1 cellular context compared by ENCODE assay signal in genomic region chr6:157732416-157733161, GRCh38.
TF ChIP-seq lines count a peak whose summit lies in the region.

No MANE protein-coding gene starts in this region.

TF ChIP-seq in HepG2, 621 proteins besides CTCF, POLR2A, EP300 and RAD21 (continued from another document and continues in another):
- no peak for TF ChIP-seq KIAA2018 (CRISPR knock-in tag; IDR thresholded peaks at IDR 0.05; ENCODE audit: borderline replicate concordance)
- TF ChIP-seq MEIS2 (CRISPR knock-in tag; IDR thresholded peaks at IDR 0.05) = peak; percentile 48; the same call in 1 of the 2 replicates
- no peak for TF ChIP-seq USF2 (IDR thresholded peaks at IDR 0.05; ENCODE audit: low read depth, low read length)
- TF ChIP-seq USF2 (CRISPR knock-in tag; IDR thresholded peaks at IDR 0.05; ENCODE audit: borderline replicate concordance) = no peak
- peak; percentile 25; the same call in 1 of the 2 replicates for TF ChIP-seq ZNF331 (CRISPR knock-in tag; IDR thresholded peaks at IDR 0.05)
- 0 out of 2 replicates have a peak, but pooled peaks have one; percentile 4 for TF ChIP-seq GABPB1 (CRISPR knock-in tag; IDR thresholded peaks at IDR 0.05)
- no peak for TF ChIP-seq SNRNP70 (IDR thresholded peaks at IDR 0.05; ENCODE audit: low read depth, low read length)
- no peak for TF ChIP-seq HNF1A (IDR thresholded peaks at IDR 0.05; ENCODE audit: low read depth)
- peak; percentile 19; the same call in 1 of the 2 replicates for TF ChIP-seq HNF1A (CRISPR knock-in tag; IDR thresholded peaks at IDR 0.05; ENCODE audit: borderline replicate concordance)
- TF ChIP-seq SMYD3 (CRISPR knock-in tag; IDR thresholded peaks at IDR 0.05) = 0 out of 2 replicates have a peak, but pooled peaks have one; percentile 49
- no peak for TF ChIP-seq U2AF2 (IDR thresholded peaks at IDR 0.05; ENCODE audit: low read depth, low read length)
- TF ChIP-seq, protein P1, sequence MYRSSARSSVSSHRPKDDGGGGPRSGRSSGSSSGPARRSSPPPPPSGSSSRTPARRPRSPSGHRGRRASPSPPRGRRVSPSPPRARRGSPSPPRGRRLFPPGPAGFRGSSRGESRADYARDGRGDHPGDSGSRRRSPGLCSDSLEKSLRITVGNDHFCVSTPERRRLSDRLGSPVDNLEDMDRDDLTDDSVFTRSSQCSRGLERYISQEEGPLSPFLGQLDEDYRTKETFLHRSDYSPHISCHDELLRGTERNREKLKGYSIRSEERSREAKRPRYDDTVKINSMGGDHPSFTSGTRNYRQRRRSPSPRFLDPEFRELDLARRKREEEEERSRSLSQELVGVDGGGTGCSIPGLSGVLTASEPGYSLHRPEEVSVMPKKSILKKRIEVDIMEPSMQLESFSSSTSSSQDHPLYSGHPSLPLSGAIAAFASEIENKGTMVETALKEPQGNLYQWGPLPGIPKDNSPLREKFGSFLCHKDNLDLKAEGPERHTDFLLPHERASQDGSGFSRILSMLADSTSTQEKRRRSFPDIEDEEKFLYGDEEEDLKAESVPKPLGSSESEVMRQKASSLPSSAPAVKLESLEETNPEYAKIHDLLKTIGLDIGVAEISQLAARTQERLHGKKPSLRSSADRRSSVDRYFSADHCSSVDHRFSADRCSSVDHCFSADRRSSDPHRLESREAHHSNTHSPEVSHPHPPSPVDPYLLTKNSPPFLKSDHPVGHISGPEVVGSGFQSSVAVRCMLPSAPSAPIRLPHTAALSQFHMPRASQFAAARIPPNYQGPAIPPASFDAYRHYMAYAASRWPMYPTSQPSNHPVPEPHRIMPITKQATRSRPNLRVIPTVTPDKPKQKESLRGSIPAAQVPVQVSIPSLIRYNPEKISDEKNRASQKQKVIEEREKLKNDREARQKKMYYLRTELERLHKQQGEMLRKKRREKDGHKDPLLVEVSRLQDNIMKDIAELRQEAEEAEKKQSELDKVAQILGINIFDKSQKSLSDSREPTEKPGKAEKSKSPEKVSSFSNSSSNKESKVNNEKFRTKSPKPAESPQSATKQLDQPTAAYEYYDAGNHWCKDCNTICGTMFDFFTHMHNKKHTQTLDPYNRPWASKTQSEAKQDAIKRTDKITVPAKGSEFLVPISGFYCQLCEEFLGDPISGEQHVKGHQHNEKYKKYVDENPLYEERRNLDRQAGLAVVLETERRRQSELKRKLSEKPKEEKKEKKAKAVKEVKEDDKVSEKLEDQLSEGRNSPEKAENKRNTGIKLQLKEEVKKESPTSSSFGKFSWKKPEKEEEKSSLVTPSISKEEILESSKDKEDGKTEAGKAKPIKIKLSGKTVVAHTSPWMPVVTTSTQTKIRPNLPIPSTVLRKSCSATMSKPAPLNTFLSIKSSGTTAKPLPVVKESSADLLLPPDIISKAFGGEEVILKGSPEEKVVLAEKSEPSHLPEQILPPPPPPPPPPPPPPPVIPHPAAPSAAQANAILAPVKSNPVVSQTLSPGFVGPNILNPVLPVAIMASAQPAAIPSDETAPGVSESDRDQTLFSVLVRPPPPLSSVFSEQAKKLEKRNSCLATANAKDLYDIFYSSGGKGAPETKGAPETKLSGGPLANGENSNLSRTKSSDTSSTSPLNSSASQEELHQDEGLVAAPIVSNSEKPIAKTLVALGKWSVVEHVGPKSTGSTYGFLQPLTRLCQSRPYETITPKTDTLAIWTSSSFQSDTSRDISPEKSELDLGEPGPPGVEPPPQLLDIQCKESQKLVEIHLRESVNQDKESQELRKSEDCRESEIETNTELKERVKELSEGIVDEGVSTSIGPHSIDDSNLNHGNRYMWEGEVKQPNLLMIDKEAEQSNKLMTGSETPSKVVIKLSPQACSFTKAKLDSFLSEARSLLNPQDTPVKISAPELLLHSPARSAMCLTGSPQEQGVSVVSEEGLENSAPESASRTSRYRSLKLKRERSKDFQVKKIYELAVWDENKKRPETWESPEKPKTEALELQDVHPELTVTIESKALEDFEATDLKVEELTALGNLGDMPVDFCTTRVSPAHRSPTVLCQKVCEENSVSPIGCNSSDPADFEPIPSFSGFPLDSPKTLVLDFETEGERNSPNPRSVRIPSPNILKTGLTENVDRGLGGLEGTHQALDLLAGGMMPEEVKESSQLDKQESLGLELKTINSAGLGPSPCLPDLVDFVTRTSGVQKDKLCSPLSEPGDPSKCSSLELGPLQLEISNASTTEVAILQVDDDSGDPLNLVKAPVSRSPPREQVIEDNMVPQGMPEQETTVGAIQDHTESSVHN (CRISPR knock-in tag; IDR thresholded peaks at IDR 0.05) = no peak
- TF ChIP-seq NAIF1 (CRISPR knock-in tag; IDR thresholded peaks at IDR 0.05; ENCODE audit: borderline replicate concordance) = peak; percentile 54; the same call in 1 of the 2 replicates
- TF ChIP-seq ZNF160 (CRISPR knock-in tag; IDR thresholded peaks at IDR 0.05) = no peak
- TF ChIP-seq TCF7 (IDR thresholded peaks at IDR 0.05; ENCODE audit: low read depth) = no peak
- TF ChIP-seq REL (CRISPR knock-in tag; conservative IDR thresholded peaks at IDR 0.05) = no peak
- TF ChIP-seq RFXANK (CRISPR knock-in tag; IDR thresholded peaks at IDR 0.05) = no peak
- TF ChIP-seq RELA (CRISPR knock-in tag; IDR thresholded peaks at IDR 0.05) = peak; percentile 32; the same call in 1 of the 2 replicates
- 0 out of 2 replicates have a peak, but pooled peaks have one; percentile 8 for TF ChIP-seq STAG1 (CRISPR knock-in tag; IDR thresholded peaks at IDR 0.05)
- 0 out of 2 replicates have a peak, but pooled peaks have one; percentile 5 for TF ChIP-seq ZNF556 (CRISPR knock-in tag; IDR thresholded peaks at IDR 0.05; ENCODE audit: borderline replicate concordance)
- no peak for TF ChIP-seq HIVEP1 (CRISPR knock-in tag; IDR thresholded peaks at IDR 0.05)
- 0 out of 2 replicates have a peak, but pooled peaks have one; percentile 26 for TF ChIP-seq ZNF572 (CRISPR knock-in tag; IDR thresholded peaks at IDR 0.05)
- TF ChIP-seq, protein P2, sequence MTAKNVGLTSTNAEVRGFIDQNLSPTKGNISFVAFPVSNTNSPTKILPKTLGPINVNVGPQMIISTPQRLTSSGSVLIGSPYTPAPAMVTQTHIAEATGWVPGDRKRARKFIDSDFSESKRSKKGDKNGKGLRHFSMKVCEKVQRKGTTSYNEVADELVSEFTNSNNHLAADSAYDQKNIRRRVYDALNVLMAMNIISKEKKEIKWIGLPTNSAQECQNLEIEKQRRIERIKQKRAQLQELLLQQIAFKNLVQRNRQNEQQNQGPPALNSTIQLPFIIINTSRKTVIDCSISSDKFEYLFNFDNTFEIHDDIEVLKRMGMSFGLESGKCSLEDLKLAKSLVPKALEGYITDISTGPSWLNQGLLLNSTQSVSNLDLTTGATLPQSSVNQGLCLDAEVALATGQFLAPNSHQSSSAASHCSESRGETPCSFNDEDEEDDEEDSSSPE (CRISPR knock-in tag; IDR thresholded peaks at IDR 0.05) = no peak
- no peak for TF ChIP-seq TP53 (CRISPR knock-in tag; conservative IDR thresholded peaks at IDR 0.05)
- TF ChIP-seq, protein P3, sequence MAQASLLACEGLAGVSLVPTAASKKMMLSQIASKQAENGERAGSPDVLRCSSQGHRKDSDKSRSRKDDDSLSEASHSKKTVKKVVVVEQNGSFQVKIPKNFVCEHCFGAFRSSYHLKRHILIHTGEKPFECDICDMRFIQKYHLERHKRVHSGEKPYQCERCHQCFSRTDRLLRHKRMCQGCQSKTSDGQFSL (CRISPR knock-in tag; IDR thresholded peaks at IDR 0.05) = no peak
- TF ChIP-seq ZNF703 (CRISPR knock-in tag; IDR thresholded peaks at IDR 0.05; ENCODE audit: borderline replicate concordance) = no peak
- TF ChIP-seq, protein P4, sequence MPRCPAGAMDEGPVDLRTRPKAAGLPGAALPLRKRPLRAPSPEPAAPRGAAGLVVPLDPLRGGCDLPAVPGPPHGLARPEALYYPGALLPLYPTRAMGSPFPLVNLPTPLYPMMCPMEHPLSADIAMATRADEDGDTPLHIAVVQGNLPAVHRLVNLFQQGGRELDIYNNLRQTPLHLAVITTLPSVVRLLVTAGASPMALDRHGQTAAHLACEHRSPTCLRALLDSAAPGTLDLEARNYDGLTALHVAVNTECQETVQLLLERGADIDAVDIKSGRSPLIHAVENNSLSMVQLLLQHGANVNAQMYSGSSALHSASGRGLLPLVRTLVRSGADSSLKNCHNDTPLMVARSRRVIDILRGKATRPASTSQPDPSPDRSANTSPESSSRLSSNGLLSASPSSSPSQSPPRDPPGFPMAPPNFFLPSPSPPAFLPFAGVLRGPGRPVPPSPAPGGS (CRISPR knock-in tag; IDR thresholded peaks at IDR 0.05) = no peak
- TF ChIP-seq TGIF2 (CRISPR knock-in tag; IDR thresholded peaks at IDR 0.05) = no peak
- TF ChIP-seq ZFP36L1 (CRISPR knock-in tag; IDR thresholded peaks at IDR 0.05) = 0 out of 2 replicates have a peak, but pooled peaks have one; percentile 65
